In genomic region chr22:46083383-46084350, GRCh38 we compare ENCODE assay signal across 10 cellular contexts.
A peak's percentile ranks its signal among the peaks of the same experiment; 100 is the strongest.
DNase-seq lines count a peak whose midpoint lies in the region; ATAC-seq and TF ChIP-seq lines count a peak whose summit lies in the region.
"Had no signal": no experiment of that assay in that cellular context is flagged by ENCODE, and none has a peak within 500 bp of the region (broad histone marks: within the 10 kb centered on the region; RNA-seq: fewer than 3 reads in every experiment).

No MANE protein-coding gene starts in this region.

- no peak overlapping the region for H2AFZ ChIP-seq in SK-N-SH (ENCODE audit: low read depth)

- no peak for DNase-seq in SK-N-SH
- DNase-seq in uterus, result peak; percentile 27 to 34
- DNase-seq in glomerular visceral epithelial cell (ENCODE audit: extremely low spot score), result no peak
- DNase-seq in stimulated activated CD8-positive, alpha-beta memory T cell treated with anti-CD3 and anti-CD28 coated beads, Interleukin-4, amount 100 ng/mL, for 48 hours, result no peak
- DNase-seq: activated effector memory CD4-positive, alpha-beta T cell treated with Interleukin-2 at 50 U/mL for 16 hours; naive B cell had no signal

- no peak for TF ChIP-seq POLR2A in uterus (IDR thresholded peaks at IDR 0.05)

- H3K27ac ChIP-seq in SK-N-SH (ENCODE audit: low read depth in 2 of 2, low read length in 1 of 2), result peak overlapping the region; percentile 96 to 100
- peak overlapping the region; percentile 97 to 98 for H3K27ac ChIP-seq in esophagus (ENCODE audit: low read depth in 2 of 2, low read length in 1 of 2)
- H3K27ac ChIP-seq in muscle layer of colon (ENCODE audit: low read depth, low read length), result peak overlapping the region; percentile 96
- peak overlapping the region; percentile 99 to 100 for H3K27ac ChIP-seq in uterus

- H3K4me1 ChIP-seq in SK-N-SH (ENCODE audit: control insufficient read depth in 1 of 2, insufficient read depth in 2 of 2, low read depth in 1 of 2, low read length in 1 of 2), result peaks cover 31 to 70% of the 10 kb centered on the region in 2 experiments; a peak in 3 of 4 replicates
- H3K4me1 ChIP-seq in esophagus (ENCODE audit: control insufficient read depth in 2 of 2, insufficient read depth in 2 of 2, low read length in 1 of 2), result peaks cover 15 to 55% of the 10 kb centered on the region in 2 donors
- H3K4me1 ChIP-seq in muscle layer of colon (ENCODE audit: insufficient read depth, low read length), result peaks cover 82% of the 10 kb centered on the region
- peaks cover 17 to 41% of the 10 kb centered on the region in 2 donors for H3K4me1 ChIP-seq in uterus

- H3K4me2 ChIP-seq in SK-N-SH, result peak overlapping the region; percentile 99

- H4K20me1 ChIP-seq in SK-N-SH (ENCODE audit: insufficient read depth), result peaks cover 93% of the 10 kb centered on the region

- H3K27me3 ChIP-seq in SK-N-SH (ENCODE audit: insufficient read depth) (no peaks in the 10 kb centered on the region), esophagus (ENCODE audit: control insufficient read depth in 1 of 2, insufficient read depth in 2 of 2, low read length in 2 of 2) (no peaks in the 10 kb centered on the region), muscle layer of colon (ENCODE audit: control insufficient read depth in 1 of 2, insufficient read depth in 2 of 2, low read length in 2 of 2) (no peaks in the 10 kb centered on the region), uterus (no peaks in the 10 kb centered on the region)

- no peak for TF ChIP-seq RAD21 in SK-N-SH (IDR thresholded peaks at IDR 0.05; ENCODE audit: low read length)

- H3K79me2 ChIP-seq in SK-N-SH (ENCODE audit: insufficient read depth), result peaks cover 100% of the 10 kb centered on the region

- TF ChIP-seq CTCF in SK-N-SH (IDR thresholded peaks at IDR 0.05) (no peak), uterus (IDR thresholded peaks at IDR 0.05) (no peak)

- 3% methylated on average over 22 of the region's 24 CpGs for WGBS in SK-N-SH (ENCODE audit: low lambda C conversion rate)
- WGBS in esophagus, 2 donors, result 45 to 58% methylated on average over 24 of the region's 24 CpGs

- TF ChIP-seq EP300 in SK-N-SH (IDR thresholded peaks at IDR 0.05; ENCODE audit: borderline replicate concordance in 1 of 2, low read depth in 1 of 2, low read length in 1 of 2), result no peak

- H3K4me3 ChIP-seq in SK-N-SH (ENCODE audit: low read depth in 2 of 2, low read length in 1 of 2) (peak overlapping the region; percentile 90 to 92), esophagus (ENCODE audit: low read depth in 1 of 2, low read length in 2 of 2) (no peak overlapping the region), muscle layer of colon (ENCODE audit: low read depth in 1 of 2, low read length in 2 of 2) (no peak overlapping the region), uterus (peak overlapping the region; percentile 19 to 88)

- CTCF ChIA-PET in SK-N-SH (lab: Yijun Ruan, JAX), result interaction anchor here (1.0 to 3.3 kb wide), 5 partner anchors 9 to 77 kb away, joined by 3 to 15 read pairs (median 4); no protein-coding TSS in a partner anchor

- H3K9me2 ChIP-seq in SK-N-SH, result no peaks in the 10 kb centered on the region

- H3K36me3 ChIP-seq in SK-N-SH (replicated peaks in 1 of 2; ENCODE audit: control insufficient read depth in 1 of 2, insufficient read depth in 2 of 2, low read length in 1 of 2) (peaks cover 59 to 70% of the 10 kb centered on the region in 2 experiments), esophagus (ENCODE audit: control insufficient read depth in 2 of 2, insufficient read depth in 2 of 2, low read length in 1 of 2) (peaks cover 0 to 29% of the 10 kb centered on the region in 2 donors), muscle layer of colon (ENCODE audit: insufficient read depth, low read length) (peaks cover 11% of the 10 kb centered on the region), uterus (no peaks in the 10 kb centered on the region)

- intact Hi-C loops in uterus (cut with DNase I; ENCODE audit: low total_unique reads), result no loop called here

- H3K9ac ChIP-seq in SK-N-SH, result peak overlapping the region; percentile 100
- H3K9ac ChIP-seq in muscle layer of colon (ENCODE audit: low read length), result no peak overlapping the region

- POLR2A ChIA-PET in SK-N-SH (lab: Yijun Ruan, JAX), result interaction anchor here (0.6 to 6.3 kb wide), 8 partner anchors 8 to 77 kb away, joined by 3 to 83 read pairs (median 6); no protein-coding TSS in a partner anchor

- H3F3A ChIP-seq in SK-N-SH (replicated peaks; ENCODE audit: insufficient read depth), result peaks cover 72% of the 10 kb centered on the region

- ATAC-seq in SK-N-SH treated with all-trans-retinoic acid at 6 μM for 48 hours (no peak), HG03139 (IDR thresholded peaks at IDR 0.05; ENCODE audit: unreplicated experiment) (no peak)

- no peaks in the 10 kb centered on the region for H3K9me3 ChIP-seq in SK-N-SH
- no peaks in the 10 kb centered on the region for H3K9me3 ChIP-seq in esophagus (ENCODE audit: control insufficient read depth in 2 of 2, insufficient read depth in 1 of 2, low read depth in 1 of 2, low read length in 1 of 2)
- no peaks in the 10 kb centered on the region for H3K9me3 ChIP-seq in muscle layer of colon (ENCODE audit: low read length)
- H3K9me3 ChIP-seq in uterus, result no peaks in the 10 kb centered on the region

TF ChIP-seq in SK-N-SH, 30 proteins besides CTCF, POLR2A, EP300 and RAD21:
- no peak for TF ChIP-seq RXRA (IDR thresholded peaks at IDR 0.05; ENCODE audit: borderline replicate concordance, low read depth)
- TF ChIP-seq REST (IDR thresholded peaks at IDR 0.05; ENCODE audit: low read depth, low read length), result no peak; the same call in 1 of the 2 replicates
- TF ChIP-seq MXI1 (IDR thresholded peaks at IDR 0.05; ENCODE audit: low read depth, low read length), result 0 out of 2 replicates have a peak, but pooled peaks have one; percentile 13
- no peak for TF ChIP-seq TCF12 (IDR thresholded peaks at IDR 0.05)

TF ChIP-seq in SK-N-SH treated with all-trans-retinoic acid at 6 μM for 48 hours, 23 proteins besides CTCF, POLR2A, EP300 and RAD21:
- TF ChIP-seq ZNF565 (CRISPR knock-in tag; conservative IDR thresholded peaks at IDR 0.05; ENCODE audit: low read depth), result no peak
- no peak for TF ChIP-seq ZNF70 (CRISPR knock-in tag; IDR thresholded peaks at IDR 0.05)
- no peak for TF ChIP-seq TCF4 (CRISPR knock-in tag; IDR thresholded peaks at IDR 0.05; ENCODE audit: borderline replicate concordance)
- no peak for TF ChIP-seq CREB5 (CRISPR knock-in tag; IDR thresholded peaks at IDR 0.05; ENCODE audit: low read depth)
- TF ChIP-seq ZNF8 (CRISPR knock-in tag; IDR thresholded peaks at IDR 0.05), result no peak
- no peak for TF ChIP-seq GLIS3 (CRISPR knock-in tag; IDR thresholded peaks at IDR 0.05)
- no peak for TF ChIP-seq ZFP30 (CRISPR knock-in tag; IDR thresholded peaks at IDR 0.05)

Comparison
In these comparisons a context has a peak if more than half of its experiments do, and no peak if none do; other contexts are left out.
1. DNase-seq: peak in uterus (2 of 2); none in SK-N-SH (single experiment), glomerular visceral epithelial cell (single experiment) and stimulated activated CD8-positive, alpha-beta memory T cell treated with anti-CD3 and anti-CD28 coated beads, Interleukin-4, amount 100 ng/mL, for 48 hours (single experiment).
2. H3K4me3 ChIP-seq: peak in SK-N-SH (2 of 2) and uterus (2 of 2); none in esophagus (0 of 2) and muscle layer of colon (0 of 2).
3. Peak in every context shown above with its lines, with median percentiles within 50 percentile points of each other: H3K27ac ChIP-seq.